9 cellular contexts compared by ENCODE assay signal in genomic region chr15:101269479-101270223, GRCh38. TPM values are rescaled to one million over a fixed set of nuclear protein-coding genes. Genes with fewer than 3 reads are reported as not detected.
DNase-seq lines count a peak whose midpoint lies in the region; ATAC-seq and TF ChIP-seq lines count a peak whose summit lies in the region.
"Had no signal": no experiment of that assay in that cellular context is flagged by ENCODE, and none has a peak within 500 bp of the region (broad histone marks: within the 10 kb centered on the region; RNA-seq: fewer than 3 reads in every experiment).

No MANE protein-coding gene starts in this region.

- H3K36me3 ChIP-seq in H7 (replicated peaks; ENCODE audit: control insufficient read depth, insufficient read depth, low read length) (peaks cover 32% of the 10 kb centered on the region), right atrium auricular region (peaks cover 49% of the 10 kb centered on the region)

- peaks cover 11% of the 10 kb centered on the region for H3K4me1 Mint-ChIP-seq in WTC11

- H3K4me1 ChIP-seq in right atrium auricular region: peaks cover 0 to 35% of the 10 kb centered on the region in 2 donors

- no peak for DNase-seq in AG10803 (ENCODE audit: low read depth)
- peak; percentile 64 for DNase-seq in H7
- no peak for DNase-seq in WTC11 (ENCODE audit: low spot score)
- DNase-seq in right atrium auricular region (ENCODE audit: low spot score): peak; percentile 79
- no peak for DNase-seq in KG1 (lab: John Stamatoyannopoulos, UW)
- DNase-seq: GDM1 had no signal

- peak; percentile 47 for TF ChIP-seq CTCF in AG10803 (conservative IDR thresholded peaks at IDR 0.05; ENCODE audit: low read length)
- no peak for TF ChIP-seq CTCF in WTC11 (IDR thresholded peaks at IDR 0.05)
- peak; percentile 37 to 61 for TF ChIP-seq CTCF in right atrium auricular region (IDR thresholded peaks at IDR 0.05)

- no peaks in the 10 kb centered on the region for H3K9me3 Mint-ChIP-seq in WTC11

- POLR2A ChIA-PET in WTC11 (lab: Charles Lee): no interaction called here

- no peaks in the 10 kb centered on the region for H3K27me3 Mint-ChIP-seq in WTC11 (ENCODE audit: low read depth)

- H3K27me3 ChIP-seq in H7 (ENCODE audit: control insufficient read depth, insufficient read depth, low read length): no peaks in the 10 kb centered on the region
- H3K27me3 ChIP-seq in right atrium auricular region: no peaks in the 10 kb centered on the region

- ATAC-seq in WTC11 (peak; percentile 74), GM19324 (IDR thresholded peaks at IDR 0.05; ENCODE audit: low FRiP score, unreplicated experiment) (no peak), GM21360 (IDR thresholded peaks at IDR 0.05; ENCODE audit: unreplicated experiment) (no peak), HG03521 (IDR thresholded peaks at IDR 0.05; ENCODE audit: unreplicated experiment) (no peak)

- CTCF ChIA-PET in WTC11 (lab: Charles Lee): interaction anchor here (0.6 to 4.3 kb wide), 16 partner anchors 11 to 262 kb away, joined by 3 to 38 read pairs (median 4); no protein-coding TSS in a partner anchor

- H3K27ac ChIP-seq in right atrium auricular region: peak overlapping the region; percentile 66 to 72

- H3K4me3 ChIP-seq in AG10803 (ENCODE audit: low read length) (no peak overlapping the region), H7 (ENCODE audit: insufficient read depth, low read depth, low read length) (no peak overlapping the region), right atrium auricular region (no peak overlapping the region)

- no peaks in the 10 kb centered on the region for H3K9me3 ChIP-seq in right atrium auricular region

- H3K4me3 Mint-ChIP-seq in WTC11: no peak overlapping the region

- H3K27ac Mint-ChIP-seq in WTC11: no peak overlapping the region

- peaks cover 55% of the 10 kb centered on the region for H3K36me3 Mint-ChIP-seq in WTC11

TF ChIP-seq in WTC11, 78 proteins besides CTCF, POLR2A, EP300 and RAD21:
- TF ChIP-seq ZNF425 (CRISPR knock-in tag; conservative IDR thresholded peaks at IDR 0.05): no peak
- TF ChIP-seq, protein P1, sequence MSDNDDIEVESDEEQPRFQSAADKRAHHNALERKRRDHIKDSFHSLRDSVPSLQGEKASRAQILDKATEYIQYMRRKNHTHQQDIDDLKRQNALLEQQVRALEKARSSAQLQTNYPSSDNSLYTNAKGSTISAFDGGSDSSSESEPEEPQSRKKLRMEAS (CRISPR knock-in tag; IDR thresholded peaks at IDR 0.05): peak; percentile 45; the same call in 1 of the 2 replicates

RNA-seq across cellular contexts. Expression of gene SELENOS, which starts 7.6 kb away (rescaled TPM):
- 52.2 and 55.5 TPM in 2 replicates for total RNA-seq in H7 (2014; rRNA removed; shearing (Covaris generic))
- 38.2 to 43.8 TPM (median 39.3 TPM) in 3 replicates for total RNA-seq in WTC11 (2021)
- total RNA-seq in right atrium auricular region: 10 to 100 TPM; 52.4 to 60.6 TPM

RNA-seq across cellular contexts. Expression of gene CHSY1, which starts 17.8 kb away (rescaled TPM):
- 45.8 and 64.9 TPM in 2 replicates for total RNA-seq in H7 (2014; rRNA removed; shearing (Covaris generic))
- total RNA-seq in WTC11 (2021) (56.3 to 59.1 TPM (median 57.4 TPM) in 3 replicates), right atrium auricular region (10 to 100 TPM; 23.1 to 26.1 TPM)

RNA-seq across cellular contexts. Expression of gene SNRPA1, which starts 25.4 kb away (rescaled TPM):
- 32.3 and 35.5 TPM in 2 replicates for total RNA-seq in H7 (2014; rRNA removed; shearing (Covaris generic))
- total RNA-seq in WTC11 (2021): 144 to 170 TPM (median 151 TPM) in 3 replicates
- total RNA-seq in right atrium auricular region: 10 to 100 TPM; 21.4 to 24.9 TPM

Comparison
In these comparisons a context has a peak if more than half of its experiments do, and no peak if none do; other contexts are left out.
1. DNase-seq: peak in H7 (single experiment) and right atrium auricular region (single experiment); none in AG10803 (single experiment), WTC11 (single experiment) and KG1 (single experiment).